1 cellular context compared by ENCODE assay signal in genomic region chr1:206612129-206612876, GRCh38.
TF ChIP-seq lines count a peak whose summit lies in the region.

Gene EIF2D, minus strand, starts transcription at chr1:206612465. Its CDS starts 123 bp downstream, at chr1:206612342.

TF ChIP-seq in SK-N-SH, 30 proteins besides CTCF, POLR2A, EP300 and RAD21 (continued from another document):
- TF ChIP-seq ZBTB33 (IDR thresholded peaks at IDR 0.05; ENCODE audit: borderline replicate concordance, low read depth) = no peak; the same call in 1 of the 2 replicates
- no peak for TF ChIP-seq RXRA (IDR thresholded peaks at IDR 0.05; ENCODE audit: borderline replicate concordance, low read depth)
- TF ChIP-seq POLR2AphosphoS5 (IDR thresholded peaks at IDR 0.05; ENCODE audit: low read depth, low read length) = peak; percentile 91
- TF ChIP-seq USF2 (IDR thresholded peaks at IDR 0.05; ENCODE audit: borderline replicate concordance, low read depth, low read length) = no peak
- TF ChIP-seq REST (IDR thresholded peaks at IDR 0.05; ENCODE audit: low read depth, low read length) = peak; percentile 72; the same call in 1 of the 2 replicates
- peak; percentile 93; the same call in 1 of the 2 replicates for TF ChIP-seq SIN3A (IDR thresholded peaks at IDR 0.05; ENCODE audit: borderline replicate concordance, low read depth, low read length)
- peak; percentile 59 for TF ChIP-seq USF1 (IDR thresholded peaks at IDR 0.05; ENCODE audit: borderline replicate concordance, low read depth)
- peak; percentile 94 for TF ChIP-seq CHD2 (IDR thresholded peaks at IDR 0.05; ENCODE audit: low read length, partially characterized antibody)
- TF ChIP-seq FOXM1 (IDR thresholded peaks at IDR 0.05; ENCODE audit: low read depth) = 0 out of 2 replicates have a peak, but pooled peaks have one; percentile 18
- TF ChIP-seq SMC3 (IDR thresholded peaks at IDR 0.05; ENCODE audit: low read depth, low read length) = peak; percentile 20
